In genomic region chr16:89114159-89114981, GRCh38 we compare ENCODE assay signal across 10 cellular contexts. TPM values are rescaled to one million over a fixed set of nuclear protein-coding genes. Genes with fewer than 3 reads are reported as not detected.
DNase-seq lines count a peak whose midpoint lies in the region; ATAC-seq, FAIRE-seq and TF ChIP-seq lines count a peak whose summit lies in the region.
"Had no signal": no experiment of that assay in that cellular context is flagged by ENCODE, and none has a peak within 500 bp of the region (broad histone marks: within the 10 kb centered on the region; RNA-seq: fewer than 3 reads in every experiment).

No MANE protein-coding gene starts in this region.

- no peak overlapping the region for H2AFZ ChIP-seq in H1 (ENCODE audit: low read length)

- no peak overlapping the region for H2BK12ac ChIP-seq in H1 (ENCODE audit: low read depth, low read length)

- peak in 4 of 34 experiments; percentile 3 to 64 (median 42) for DNase-seq in T-cell
- no peak for DNase-seq in H1 (ENCODE audit: low read depth in 1 of 2, low spot score in 2 of 2)
- no peak for DNase-seq in cerebellum (ENCODE audit: low spot score)
- DNase-seq in NCI-H1105 treated with DMSO at 0.1 percent for 48 hours (lab: John Stamatoyannopoulos, UW): no peak

- H4K20me1 ChIP-seq in H1 (replicated peaks in 1 of 2; ENCODE audit: control insufficient read depth in 1 of 2, insufficient read depth in 2 of 2, low read length in 2 of 2): peaks cover 0 to 7% of the 10 kb centered on the region in 2 experiments

- peaks cover 0 to 18% (median 3%) of the 10 kb centered on the region in 4 experiments; a peak in 5 of 8 replicates for H3K36me3 ChIP-seq in H1 (ENCODE audit: control insufficient read depth in 2 of 4, insufficient read depth in 4 of 4, low read length in 3 of 4)
- peaks cover 52 to 68% (median 55%) of the 10 kb centered on the region in 3 donors for H3K36me3 ChIP-seq in skeletal muscle tissue (ENCODE audit: control insufficient read depth in 3 of 3, insufficient read depth in 3 of 3, low read length in 3 of 3)

- 83% methylated on average over 33 of the region's 33 CpGs; no CpG with 5 or more reads in 1 of the 2 experiments for WGBS in H1 (ENCODE audit: extremely low coverage in 1 of 2, insufficient coverage in 1 of 2, insufficient read length in 1 of 2, insufficient replicate concordance in 2 of 2, low coverage in 1 of 2, low lambda C conversion rate in 2 of 2, missing lambda C conversion rate in 1 of 2), 2 experiments

- H3K4me1 Mint-ChIP-seq in T-cell: peaks cover 47 to 48% (median 47%) of the 10 kb centered on the region in 3 donors

- FAIRE-seq in H1 (lab: Jason Lieb, UNC): no peak

- peak overlapping the region; percentile 76 to 91 (median 80) for H3K4me3 Mint-ChIP-seq in T-cell

- H3K23me2 ChIP-seq in H1 (ENCODE audit: low read depth, low read length): no peaks in the 10 kb centered on the region

- CTCF ChIA-PET in T-cell (lab: Charles Lee): interaction anchor here in 1 of 2 donors (0.6 to 1.6 kb wide), 2 partner anchors 17 to 34 kb away, joined by 6 to 7 read pairs; no protein-coding TSS in a partner anchor
- CTCF ChIA-PET in H1 (lab: Charles Lee; ENCODE audit: partially characterized antibody): interaction anchor here (1.4 to 2.3 kb wide), 2 partner anchors 17 to 172 kb away, joined by 3 to 5 read pairs; no protein-coding TSS in a partner anchor

- H3K36me3 Mint-ChIP-seq in T-cell: peaks cover 32% of the 10 kb centered on the region

- no peak overlapping the region for H2BK120ac ChIP-seq in H1 (replicated peaks; ENCODE audit: low read depth, low read length)

- H3K9me3 ChIP-seq in H1 (ENCODE audit: insufficient read depth in 2 of 2, low read depth in 1 of 2, low read length in 1 of 2) (no peaks in the 10 kb centered on the region), skeletal muscle tissue (ENCODE audit: control insufficient read depth in 3 of 3, low read length in 3 of 3) (no peaks in the 10 kb centered on the region)

- H2BK5ac ChIP-seq in H1 (ENCODE audit: low read depth, low read length): peak overlapping the region; percentile 56

- no peaks in the 10 kb centered on the region; the same call in 1 of the 2 replicates for H3K79me1 ChIP-seq in H1 (ENCODE audit: low read depth, low read length)

- H3K9me3 Mint-ChIP-seq in T-cell: no peaks in the 10 kb centered on the region

- H3K23ac ChIP-seq in H1 (ENCODE audit: insufficient read length): no peak overlapping the region

- no peak for TF ChIP-seq CTCF in H1 (IDR thresholded peaks at IDR 0.05; ENCODE audit: control extremely low read depth in 1 of 3, insufficient read depth in 1 of 3, low read depth in 1 of 3, low read length in 3 of 3)

- H3K14ac ChIP-seq in H1 (ENCODE audit: insufficient read length): no peak overlapping the region

- H3K9ac ChIP-seq in H1 (replicated peaks in 1 of 4; ENCODE audit: extremely low read depth in 1 of 4, low read depth in 3 of 4, low read length in 3 of 4) (no peak overlapping the region; a peak in 2 of 7 replicates), skeletal muscle tissue (ENCODE audit: low read depth in 1 of 3, low read length in 3 of 3) (no peak overlapping the region)

- H3K27me3 Mint-ChIP-seq in T-cell: no peaks in the 10 kb centered on the region

- H3K27me3 ChIP-seq in H1 (replicated peaks in 1 of 4; ENCODE audit: control insufficient read depth in 3 of 4, extremely low read depth in 1 of 4, insufficient read depth in 3 of 4, low read length in 3 of 4) (no peaks in the 10 kb centered on the region), skeletal muscle tissue (ENCODE audit: control insufficient read depth in 3 of 3, insufficient read depth in 3 of 3, low read length in 3 of 3) (no peaks in the 10 kb centered on the region)

- H4K8ac ChIP-seq in H1 (ENCODE audit: extremely low read depth, insufficient read depth, low read length): peak overlapping the region; percentile 42

- H3K56ac ChIP-seq in H1 (replicated peaks; ENCODE audit: insufficient read length, low read depth, low read length): no peak overlapping the region

- no peak for TF ChIP-seq RAD21 in H1 (IDR thresholded peaks at IDR 0.05 in 1 of 2, conservative IDR thresholded peaks at IDR 0.05 in 1 of 2; ENCODE audit: low read depth in 2 of 2, low read length in 2 of 2)

- peak; percentile 5 for ATAC-seq in GM18502 (IDR thresholded peaks at IDR 0.05; ENCODE audit: poor library complexity, unreplicated experiment)
- no peak for ATAC-seq in T-cell (replicated peaks in 1 of 4)
- ATAC-seq in GM21786 (IDR thresholded peaks at IDR 0.05; ENCODE audit: unreplicated experiment): no peak
- no peak for ATAC-seq in HG02763 (IDR thresholded peaks at IDR 0.05; ENCODE audit: unreplicated experiment)

- no peak for TF ChIP-seq POLR2A in H1 (IDR thresholded peaks at IDR 0.05; ENCODE audit: control extremely low read depth in 1 of 2, low read depth in 2 of 2, low read length in 2 of 2)

- H2BK15ac ChIP-seq in H1 (ENCODE audit: low read length): no peak overlapping the region

- no peak for TF ChIP-seq EP300 in H1 (IDR thresholded peaks at IDR 0.05; ENCODE audit: borderline replicate concordance in 1 of 2, low read depth in 2 of 2, low read length in 2 of 2)

- H3K4me2 ChIP-seq in H1 (ENCODE audit: insufficient read depth in 1 of 2, low read depth in 2 of 2, low read length in 2 of 2): peak overlapping the region in 1 of 2 experiments; percentile 26; a peak in 1 of 4 replicates

- H3K27ac ChIP-seq in H1 (ENCODE audit: low read depth, low read length): peak overlapping the region; percentile 69; the same call in 1 of the 2 replicates
- H3K27ac ChIP-seq in skeletal muscle tissue (ENCODE audit: low read depth, low read length): peak overlapping the region; percentile 25
- H3K27ac ChIP-seq: epithelial cell of prostate had no signal

- no peak overlapping the region for H3K4me3 ChIP-seq in H1 (ENCODE audit: extremely low read depth in 1 of 4, insufficient read depth in 2 of 4, low read depth in 3 of 4, low read length in 4 of 4)
- H3K4me3 ChIP-seq in skeletal muscle tissue (ENCODE audit: low read length in 3 of 3): no peak overlapping the region

- peaks cover 0 to 10% (median 3%) of the 10 kb centered on the region in 4 experiments; a peak in 2 of 7 replicates for H3K4me1 ChIP-seq in H1 (replicated peaks in 1 of 4; ENCODE audit: control insufficient read depth in 3 of 4, insufficient read depth in 4 of 4, low read length in 3 of 4)
- H3K4me1 ChIP-seq in skeletal muscle tissue (ENCODE audit: control insufficient read depth in 3 of 3, insufficient read depth in 3 of 3, low read length in 3 of 3): peaks cover 0 to 8% (median 0%) of the 10 kb centered on the region in 3 donors

- H4K91ac ChIP-seq in H1 (replicated peaks; ENCODE audit: insufficient read length, low read length): no peak overlapping the region

- no peak overlapping the region for H2BK20ac ChIP-seq in H1 (ENCODE audit: low read length)

- H3K4ac ChIP-seq in H1 (replicated peaks; ENCODE audit: insufficient read length, low read depth, low read length): no peak overlapping the region

- H2AK5ac ChIP-seq in H1 (ENCODE audit: low read depth, low read length): 0 out of 2 replicates have a peak overlapping the region, but pooled peaks have one; percentile 61

- POLR2A ChIA-PET in T-cell (lab: Charles Lee) (no interaction called here), H1 (lab: Charles Lee; ENCODE audit: partially characterized antibody) (interaction anchor here (1.1 to 4.0 kb wide), 3 partner anchors 10 to 20 kb away, joined by 3 to 12 read pairs (median 3); no protein-coding TSS in a partner anchor)

- H3K79me2 ChIP-seq in H1 (ENCODE audit: control insufficient read depth in 1 of 2, insufficient read depth in 2 of 2, low read length in 2 of 2): no peaks in the 10 kb centered on the region; a peak in 1 of 4 replicates

- no peak overlapping the region for H4K5ac ChIP-seq in H1 (ENCODE audit: insufficient read length, low read depth, low read length)

- peak overlapping the region; percentile 96 to 98 for H3K27ac Mint-ChIP-seq in T-cell

- no peak overlapping the region for H3K18ac ChIP-seq in H1 (ENCODE audit: extremely low read depth, low read length)

TF ChIP-seq in H1, 55 proteins besides CTCF, POLR2A, EP300 and RAD21 (continues in another document):
- no peak for TF ChIP-seq BACH1 (IDR thresholded peaks at IDR 0.05; ENCODE audit: low read length)
- TF ChIP-seq, protein P1, sequence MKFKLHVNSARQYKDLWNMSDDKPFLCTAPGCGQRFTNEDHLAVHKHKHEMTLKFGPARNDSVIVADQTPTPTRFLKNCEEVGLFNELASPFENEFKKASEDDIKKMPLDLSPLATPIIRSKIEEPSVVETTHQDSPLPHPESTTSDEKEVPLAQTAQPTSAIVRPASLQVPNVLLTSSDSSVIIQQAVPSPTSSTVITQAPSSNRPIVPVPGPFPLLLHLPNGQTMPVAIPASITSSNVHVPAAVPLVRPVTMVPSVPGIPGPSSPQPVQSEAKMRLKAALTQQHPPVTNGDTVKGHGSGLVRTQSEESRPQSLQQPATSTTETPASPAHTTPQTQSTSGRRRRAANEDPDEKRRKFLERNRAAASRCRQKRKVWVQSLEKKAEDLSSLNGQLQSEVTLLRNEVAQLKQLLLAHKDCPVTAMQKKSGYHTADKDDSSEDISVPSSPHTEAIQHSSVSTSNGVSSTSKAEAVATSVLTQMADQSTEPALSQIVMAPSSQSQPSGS (IDR thresholded peaks at IDR 0.05; ENCODE audit: low read length): no peak

RNA-seq across cellular contexts. Expression of gene ACSF3, which starts 20.7 kb away (rescaled TPM):
- total RNA-seq in T-cell (100 to 1,000 TPM in 1 of 5 donors, 10 to 100 TPM in 4; 70.5 to 102 (median 79.9) TPM), skeletal muscle tissue (12.5 TPM), cerebellum (16.6 TPM)
- total RNA-seq in H1 (2021; fragmentation: NEBNext Ultra II Directional; extraction: Animal tissue kit (Norgen Biotek cat#: 25700)): 22.9 and 27.0 TPM in 2 replicates
- 15.6 and 23.6 TPM in 2 replicates for polyA plus RNA-seq in H1 (2011; rRNA removed)
- polyA plus RNA-seq in H1 (2011; cell fraction: cytosol; rRNA removed): 19.6 TPM
- 33.2 TPM for polyA plus RNA-seq in H1 (2011; cell fraction: nucleus; rRNA removed)
- 12.0 to 21.9 TPM (median 18.2 TPM) in 4 replicates for polyA plus RNA-seq in H1 (2012, experiment 1 of 2)
- polyA plus RNA-seq in H1 (2012, experiment 2 of 2): 14.4 TPM
- 11.6 TPM for polyA plus RNA-seq in H1 (2013, experiment 1 of 2)
- polyA plus RNA-seq in H1 (2013, experiment 2 of 2): 10.5 TPM
- 10.0 and 20.1 TPM in 2 replicates for polyA minus RNA-seq in H1 (2011; rRNA and poly(A)+ RNA removed)
- polyA minus RNA-seq in H1 (2011; cell fraction: cytosol; rRNA and poly(A)+ RNA removed): 22.5 TPM
- 26.1 TPM for polyA minus RNA-seq in H1 (2011; cell fraction: nucleus; rRNA and poly(A)+ RNA removed)

RNA-seq across cellular contexts. Expression of gene CDH15, which starts 57.2 kb away (rescaled TPM):
- total RNA-seq in T-cell: under 1 TPM in 1 of 5 donors, not detected in 4; 0.19 TPM
- 0.65 and 0.82 TPM in 2 replicates for total RNA-seq in H1 (2021; fragmentation: NEBNext Ultra II Directional; extraction: Animal tissue kit (Norgen Biotek cat#: 25700))
- polyA plus RNA-seq in H1 (2011; rRNA removed): 0.50 and 0.60 TPM in 2 replicates
- 0.59 TPM for polyA plus RNA-seq in H1 (2011; cell fraction: cytosol; rRNA removed)
- polyA plus RNA-seq in H1 (2011; cell fraction: nucleus; rRNA removed): 1.0 TPM
- 0.33 to 0.53 TPM (median 0.35 TPM) in 4 replicates for polyA plus RNA-seq in H1 (2012, experiment 1 of 2)
- 0.35 TPM for polyA plus RNA-seq in H1 (2012, experiment 2 of 2)
- polyA plus RNA-seq in H1 (2013, experiment 1 of 2): 0.65 TPM
- 0.57 TPM for polyA plus RNA-seq in H1 (2013, experiment 2 of 2)
- polyA minus RNA-seq in H1 (2011; rRNA and poly(A)+ RNA removed): 0.07 TPM in 1 of 2 replicates, not detected in the other
- polyA minus RNA-seq in H1 (2011; cell fraction: cytosol; rRNA and poly(A)+ RNA removed): 0.73 TPM
- 0.60 TPM for polyA minus RNA-seq in H1 (2011; cell fraction: nucleus; rRNA and poly(A)+ RNA removed)
- total RNA-seq in skeletal muscle tissue: 124 TPM
- total RNA-seq in cerebellum: 3.8 TPM
- total RNA-seq: T-helper 1 cell treated with Interleukin-12 subunit alpha and Interleukin-12 subunit beta and Interleukin-4 antibody, amounts not matched to agents 30 ng/mL and 1 ng/mL, for 36 hours had no signal

Comparison
In these comparisons a context has a peak if more than half of its experiments do, and no peak if none do; other contexts are left out.
1. RNA of gene CDH15, which starts 57.2 kb away (total RNA-seq): 124 TPM in skeletal muscle tissue (single experiment); 3.8 TPM in cerebellum (single experiment), 0.65 to 0.82 TPM in H1 and 0.19 TPM in T-cell; every median in the first group is over 10 times any median in the second.